38 cellular contexts compared by ENCODE assay signal in genomic region chr2:153115141-153115540, GRCh38.
"Had no signal": no experiment of that assay in that cellular context is flagged by ENCODE, and none has a peak within 500 bp of the region (broad histone marks: within the 10 kb centered on the region; RNA-seq: fewer than 3 reads in every experiment).

No MANE protein-coding gene starts in this region.

- H3K9me3 ChIP-seq: ascending aorta had no signal

- H3K4me1 ChIP-seq: ascending aorta had no signal

- ATAC-seq: activated CD4-positive, alpha-beta T cell treated with anti-CD3 and anti-CD28 coated beads for 36 hours; activated CD8-positive, alpha-beta memory T cell treated with anti-CD3 and anti-CD28 coated beads, Interleukin-2, amount 10 ng/mL, durations not matched to agents 7 days and 5 days; activated CD8-positive, alpha-beta T cell treated with anti-CD3 and anti-CD28 coated beads, Interleukin-2, amount 10 ng/mL, durations not matched to agents 7 days and 5 days; activated naive CD8-positive, alpha-beta T cell treated with anti-CD3 and anti-CD28 coated beads, Interleukin-2, amount 50 U/mL, for 24 hours had no signal

- H3K4me3 Mint-ChIP-seq: activated B cell treated with CpG ODN at 0.5 μM for 24 hours; activated CD4-positive, alpha-beta memory T cell treated with anti-CD3 and anti-CD28 coated beads, Interleukin-2, amount 10 ng/mL, durations not matched to agents 7 days and 5 days; activated CD4-positive, alpha-beta T cell treated with anti-CD3 and anti-CD28 coated beads for 36 hours; activated CD4-positive, alpha-beta T cell treated with anti-CD3 and anti-CD28 coated beads, Interleukin-2, amount 10 ng/mL, durations not matched to agents 7 days and 5 days; activated CD8-positive, alpha-beta memory T cell treated with anti-CD3 and anti-CD28 coated beads, Interleukin-2, amount 10 ng/mL, durations not matched to agents 7 days and 5 days; activated CD8-positive, alpha-beta T cell treated with anti-CD3 and anti-CD28 coated beads, Interleukin-2, amount 10 ng/mL, durations not matched to agents 7 days and 5 days; activated naive CD4-positive, alpha-beta T cell treated with anti-CD3 and anti-CD28 coated beads, Interleukin-2, amount 10 ng/mL, durations not matched to agents 7 days and 5 days; activated naive CD4-positive, alpha-beta T cell treated with anti-CD3 and anti-CD28 coated beads, Interleukin-2, amount 50 U/mL, for 24 hours; activated naive CD8-positive, alpha-beta T cell; activated naive CD8-positive, alpha-beta T cell treated with anti-CD3 and anti-CD28 coated beads, Interleukin-2, amount 10 ng/mL, durations not matched to agents 7 days and 5 days; activated naive CD8-positive, alpha-beta T cell treated with anti-CD3 and anti-CD28 coated beads, Interleukin-2, amount 50 U/mL, for 24 hours; brain; central memory CD8-positive, alpha-beta T cell; T-helper 1 cell treated with Interleukin-12 subunit alpha and Interleukin-12 subunit beta and Interleukin-4 antibody, amounts not matched to agents 30 μg/mL and 1 μg/mL, for 36 hours; T-helper 2 cell treated with Interferon-gamma antibody and Interleukin-4, amounts not matched to agents 5 μg/mL and 100 μg/mL, for 36 hours had no signal

- H3K27me3 ChIP-seq: ascending aorta, cardiac muscle cell had no signal

- H3K9me3 Mint-ChIP-seq: activated CD4-positive, alpha-beta memory T cell treated with anti-CD3 and anti-CD28 coated beads, Interleukin-2, amount 10 ng/mL, durations not matched to agents 7 days and 5 days; activated CD4-positive, alpha-beta T cell treated with anti-CD3 and anti-CD28 coated beads, Interleukin-2, amount 10 ng/mL, durations not matched to agents 7 days and 5 days; activated naive CD4-positive, alpha-beta T cell treated with anti-CD3 and anti-CD28 coated beads, Interleukin-2, amount 10 ng/mL, durations not matched to agents 7 days and 5 days; activated naive CD4-positive, alpha-beta T cell treated with anti-CD3 and anti-CD28 coated beads, Interleukin-2, amount 50 U/mL, for 24 hours; activated naive CD8-positive, alpha-beta T cell treated with anti-CD3 and anti-CD28 coated beads, Interleukin-2, amount 10 ng/mL, durations not matched to agents 7 days and 5 days; activated T-helper 2 cell treated with anti-CD3 and anti-CD28 coated beads, Interferon-gamma antibody, Interleukin-2, Interleukin-4, amounts not matched to agents 10 μg/mL and 5 μg/mL and 100 μg/mL, durations not matched to agents 14 hours and 24 hours and 36 hours; brain; T-helper 1 cell treated with Interleukin-12 subunit alpha and Interleukin-12 subunit beta and Interleukin-4 antibody, amounts not matched to agents 30 μg/mL and 1 μg/mL, for 36 hours; T-helper 2 cell treated with Interferon-gamma antibody and Interleukin-4, amounts not matched to agents 5 μg/mL and 100 μg/mL, for 36 hours had no signal

- H3K36me3 ChIP-seq: ascending aorta, cardiac muscle cell had no signal

- H3K4me3 ChIP-seq: ascending aorta, cardiac muscle cell had no signal

- H3K27me3 Mint-ChIP-seq: activated B cell treated with CpG ODN at 0.5 μM for 24 hours; activated CD4-positive, alpha-beta memory T cell treated with anti-CD3 and anti-CD28 coated beads, Interleukin-2, amount 10 ng/mL, durations not matched to agents 7 days and 5 days; activated CD4-positive, alpha-beta T cell treated with anti-CD3 and anti-CD28 coated beads for 36 hours; activated CD4-positive, alpha-beta T cell treated with anti-CD3 and anti-CD28 coated beads, Interleukin-2, amount 10 ng/mL, durations not matched to agents 7 days and 5 days; activated CD8-positive, alpha-beta memory T cell treated with anti-CD3 and anti-CD28 coated beads, Interleukin-2, amount 10 ng/mL, durations not matched to agents 7 days and 5 days; activated naive CD4-positive, alpha-beta T cell treated with anti-CD3 and anti-CD28 coated beads, Interleukin-2, amount 10 ng/mL, durations not matched to agents 7 days and 5 days; activated naive CD4-positive, alpha-beta T cell treated with anti-CD3 and anti-CD28 coated beads, Interleukin-2, amount 50 U/mL, for 24 hours; activated naive CD8-positive, alpha-beta T cell; activated naive CD8-positive, alpha-beta T cell treated with anti-CD3 and anti-CD28 coated beads, Interleukin-2, amount 10 ng/mL, durations not matched to agents 7 days and 5 days; activated naive CD8-positive, alpha-beta T cell treated with anti-CD3 and anti-CD28 coated beads, Interleukin-2, amount 50 U/mL, for 24 hours; brain; central memory CD8-positive, alpha-beta T cell had no signal

- FAIRE-seq: bronchial epithelial cell, TTC549 had no signal

- H3K4me1 Mint-ChIP-seq: activated B cell treated with CpG ODN at 0.5 μM for 24 hours; activated CD4-positive, alpha-beta memory T cell treated with anti-CD3 and anti-CD28 coated beads, Interleukin-2, amount 10 ng/mL, durations not matched to agents 7 days and 5 days; activated CD4-positive, alpha-beta T cell treated with anti-CD3 and anti-CD28 coated beads for 36 hours; activated CD4-positive, alpha-beta T cell treated with anti-CD3 and anti-CD28 coated beads, Interleukin-2, amount 10 ng/mL, durations not matched to agents 7 days and 5 days; activated CD8-positive, alpha-beta memory T cell treated with anti-CD3 and anti-CD28 coated beads, Interleukin-2, amount 10 ng/mL, durations not matched to agents 7 days and 5 days; activated naive CD4-positive, alpha-beta T cell treated with anti-CD3 and anti-CD28 coated beads, Interleukin-2, amount 10 ng/mL, durations not matched to agents 7 days and 5 days; activated naive CD4-positive, alpha-beta T cell treated with anti-CD3 and anti-CD28 coated beads, Interleukin-2, amount 50 U/mL, for 24 hours; activated naive CD8-positive, alpha-beta T cell treated with anti-CD3 and anti-CD28 coated beads, Interleukin-2, amount 10 ng/mL, durations not matched to agents 7 days and 5 days; activated naive CD8-positive, alpha-beta T cell treated with anti-CD3 and anti-CD28 coated beads, Interleukin-2, amount 50 U/mL, for 24 hours; brain; central memory CD8-positive, alpha-beta T cell had no signal

- DNase-seq: activated B cell treated with CpG ODN at 0.5 μM for 24 hours; activated CD4-positive, alpha-beta memory T cell treated with anti-CD3 and anti-CD28 coated beads, Interleukin-2, amount 10 ng/mL, durations not matched to agents 7 days and 5 days; activated CD4-positive, alpha-beta T cell treated with anti-CD3 and anti-CD28 coated beads for 1 hour; activated CD4-positive, alpha-beta T cell treated with anti-CD3 and anti-CD28 coated beads for 36 hours; activated CD4-positive, alpha-beta T cell treated with anti-CD3 and anti-CD28 coated beads for 48 hours; activated CD4-positive, alpha-beta T cell treated with anti-CD3 and anti-CD28 coated beads, Interleukin-2, amount 10 ng/mL, durations not matched to agents 7 days and 5 days; activated CD4-positive, alpha-beta T cell treated with anti-CD3 and anti-CD28 coated beads, Interleukin-2, amount 50 U/mL, for 48 hours; activated CD8-positive, alpha-beta memory T cell treated with anti-CD3 and anti-CD28 coated beads for 24 hours; activated CD8-positive, alpha-beta memory T cell treated with anti-CD3 and anti-CD28 coated beads, Interleukin-2, amount 10 ng/mL, durations not matched to agents 7 days and 5 days; activated CD8-positive, alpha-beta T cell treated with anti-CD3 and anti-CD28 coated beads, Interleukin-2, amount 10 ng/mL, durations not matched to agents 7 days and 5 days; activated effector memory CD4-positive, alpha-beta T cell treated with Interleukin-2 at 50 U/mL for 16 hours; activated gamma-delta T cell; activated naive CD4-positive, alpha-beta T cell treated with anti-CD3 and anti-CD28 coated beads, Interleukin-2, amount 10 ng/mL, durations not matched to agents 7 days and 5 days; activated naive CD4-positive, alpha-beta T cell treated with Interleukin-2 at 50 U/mL for 16 hours; activated naive CD8-positive, alpha-beta T cell treated with anti-CD3 and anti-CD28 coated beads, Interleukin-2, amount 10 ng/mL, durations not matched to agents 7 days and 5 days; activated naive CD8-positive, alpha-beta T cell treated with anti-CD3 and anti-CD28 coated beads, Interleukin-2, amount 50 U/mL, for 24 hours; activated T-cell treated with anti-CD3 and anti-CD28 coated beads for 4 hours; activated T-cell treated with anti-CD3 and anti-CD28 coated beads, Interleukin-2, amount 50 U/mL, for 1 hour; activated T-cell treated with anti-CD3 and anti-CD28 coated beads, Interleukin-2, amount 50 U/mL, for 48 hours; amygdala; anterior cingulate cortex; caudate nucleus; cerebellar nuclear complex; T-helper 1 cell; T-helper 2 cell; T-helper 9 cell had no signal

- H3K36me3 Mint-ChIP-seq: activated CD8-positive, alpha-beta memory T cell treated with anti-CD3 and anti-CD28 coated beads, Interleukin-2, amount 10 ng/mL, durations not matched to agents 7 days and 5 days; activated naive CD4-positive, alpha-beta T cell treated with anti-CD3 and anti-CD28 coated beads, Interleukin-2, amount 10 ng/mL, durations not matched to agents 7 days and 5 days; activated naive CD4-positive, alpha-beta T cell treated with anti-CD3 and anti-CD28 coated beads, Interleukin-2, amount 50 U/mL, for 24 hours; activated naive CD8-positive, alpha-beta T cell; activated naive CD8-positive, alpha-beta T cell treated with anti-CD3 and anti-CD28 coated beads, Interleukin-2, amount 10 ng/mL, durations not matched to agents 7 days and 5 days; brain had no signal

- H3K27ac ChIP-seq: ascending aorta, cardiac muscle cell, VCaP had no signal
